24 cellular contexts compared by ENCODE assay signal in the genomic region with DNA sequence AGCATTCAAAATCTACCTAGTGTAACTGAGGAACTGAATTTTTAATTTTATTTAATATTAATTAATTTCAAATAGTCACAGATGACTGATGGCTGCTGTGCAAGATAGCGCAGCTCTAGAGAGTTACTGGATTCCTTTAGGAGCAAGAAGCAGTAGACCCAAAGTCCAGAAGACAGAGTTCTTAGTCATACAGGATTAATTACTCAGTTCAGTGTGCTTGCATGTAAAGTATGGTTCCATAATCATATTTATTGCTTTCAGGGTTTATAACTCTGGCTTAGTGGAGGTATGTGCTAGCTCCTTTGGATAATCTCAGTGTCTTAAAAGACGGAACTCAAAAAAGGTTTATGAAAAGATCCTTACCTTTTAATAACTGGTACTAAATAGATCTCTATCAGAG. TPM values are rescaled to one million over a fixed set of nuclear protein-coding genes. Genes with fewer than 3 reads are reported as not detected.
DNase-seq lines count a peak whose midpoint lies in the region; ATAC-seq and TF ChIP-seq lines count a peak whose summit lies in the region.
"Had no signal": no experiment of that assay in that cellular context is flagged by ENCODE, and none has a peak within 500 bp of the region (broad histone marks: within the 10 kb centered on the region; RNA-seq: fewer than 3 reads in every experiment).

No MANE protein-coding gene starts in this region.

- peaks cover 65% of the 10 kb centered on the region for H3K79me2 ChIP-seq in hepatocyte

- peaks cover 6% of the 10 kb centered on the region for H4K20me1 ChIP-seq in hepatocyte (ENCODE audit: insufficient read depth, poor library complexity, severe bottlenecking)

- TF ChIP-seq CTCF in hepatocyte (IDR thresholded peaks at IDR 0.05; ENCODE audit: poor library complexity) (no peak), mucosa of descending colon (IDR thresholded peaks at IDR 0.05) (no peak), heart right ventricle (IDR thresholded peaks at IDR 0.05) (no peak)
- no peak for TF ChIP-seq CTCF in activated CD8-positive, alpha-beta T cell treated with anti-CD3 and anti-CD28 coated beads for 36 hours (IDR thresholded peaks at IDR 0.05)

- H3K4me2 ChIP-seq in hepatocyte: no peak overlapping the region
- H3K4me2 ChIP-seq: A549; BLaER1 treated with 17β-estradiol and CSF1 and Interleukin-3, amounts not matched to agents 10 nM and 100 nM had no signal

- H3K9me2 ChIP-seq in hepatocyte (replicated peaks; ENCODE audit: insufficient read depth): no peaks in the 10 kb centered on the region

- H3K4me1 Mint-ChIP-seq in activated CD8-positive, alpha-beta T cell treated with anti-CD3 and anti-CD28 coated beads for 36 hours (ENCODE audit: low read depth): peaks cover 40% of the 10 kb centered on the region

- peaks cover 53% of the 10 kb centered on the region for H3K36me3 Mint-ChIP-seq in activated CD8-positive, alpha-beta T cell treated with anti-CD3 and anti-CD28 coated beads for 36 hours (ENCODE audit: low read depth)

- POLR2A ChIA-PET in activated CD8-positive, alpha-beta T cell treated with anti-CD3 and anti-CD28 coated beads for 36 hours (lab: Charles Lee): interaction anchor here (0.6 kb wide), 1 partner anchor 29 kb away, joined by 3 read pairs; no protein-coding TSS in a partner anchor

- H3K27ac ChIP-seq in hepatocyte (peak overlapping the region; percentile 12), heart right ventricle (no peak overlapping the region)
- H3K27ac ChIP-seq: 22Rv1; A549; BLaER1 treated with 17β-estradiol and CSF1 and Interleukin-3, amounts not matched to agents 10 nM and 100 nM; C4-2B had no signal

- DNase-seq in amniotic epithelial cell (ENCODE audit: low read depth): peak; percentile 30
- peak; percentile 20 for DNase-seq in hepatocyte (ENCODE audit: low spot score)
- DNase-seq in left colon: no peak
- DNase-seq in mucosa of descending colon: no peak
- DNase-seq in heart right ventricle: no peak
- no peak for DNase-seq in activated CD8-positive, alpha-beta T cell treated with anti-CD3 and anti-CD28 coated beads for 36 hours
- no peak for DNase-seq in DMS53 (lab: John Stamatoyannopoulos, UW)
- DNase-seq in OCI-M1 (lab: John Stamatoyannopoulos, UW): no peak
- DNase-seq: AML-193; Caco-2; Calu3; CD4-positive, alpha-beta T cell; CD8-positive, alpha-beta T cell; DMS79; DND-41; EL; GDM1 had no signal

- 75% methylated on average over 2 of the region's 2 CpGs for WGBS in hepatocyte (ENCODE audit: low lambda C conversion rate, missing lambda C conversion rate)
- 99 to 100% methylated on average over 2 of the region's 2 CpGs for WGBS in heart right ventricle, 2 donors

- H3K4me1 ChIP-seq in hepatocyte (ENCODE audit: insufficient read depth) (peaks cover 10% of the 10 kb centered on the region), mucosa of descending colon (ENCODE audit: low read depth) (no peaks in the 10 kb centered on the region), heart right ventricle (peaks cover 0 to 11% (median 0%) of the 10 kb centered on the region in 9 donors)
- H3K4me1 ChIP-seq: A549 had no signal

- no peak overlapping the region for H3K27ac Mint-ChIP-seq in activated CD8-positive, alpha-beta T cell treated with anti-CD3 and anti-CD28 coated beads for 36 hours
- H3K27ac Mint-ChIP-seq: B cell; CD4-positive, alpha-beta T cell; CD8-positive, alpha-beta T cell had no signal

- H3K27me3 ChIP-seq in hepatocyte (no peaks in the 10 kb centered on the region), heart right ventricle (no peaks in the 10 kb centered on the region)
- H3K27me3 ChIP-seq: BLaER1 treated with 17β-estradiol and CSF1 and Interleukin-3, amounts not matched to agents 10 nM and 100 nM had no signal

- H3K4me3 ChIP-seq in hepatocyte: no peak overlapping the region
- H3K4me3 ChIP-seq in mucosa of descending colon: no peak overlapping the region
- H3K4me3 ChIP-seq in heart right ventricle: no peak overlapping the region
- H3K4me3 ChIP-seq: A549; BLaER1 treated with 17β-estradiol and CSF1 and Interleukin-3, amounts not matched to agents 10 nM and 100 nM; GM12878 had no signal

- H3K9me3 Mint-ChIP-seq in activated CD8-positive, alpha-beta T cell treated with anti-CD3 and anti-CD28 coated beads for 36 hours: no peaks in the 10 kb centered on the region
- H3K9me3 Mint-ChIP-seq: CD4-positive, alpha-beta T cell; CD8-positive, alpha-beta T cell had no signal

- H2AFZ ChIP-seq in hepatocyte: no peak overlapping the region

- CTCF ChIA-PET in activated CD8-positive, alpha-beta T cell treated with anti-CD3 and anti-CD28 coated beads for 36 hours (lab: Charles Lee): interaction anchor here (1.8 kb wide), 1 partner anchor 66 kb away, joined by 4 read pairs; no protein-coding TSS in a partner anchor

- no peaks in the 10 kb centered on the region for H3K27me3 Mint-ChIP-seq in activated CD8-positive, alpha-beta T cell treated with anti-CD3 and anti-CD28 coated beads for 36 hours
- H3K27me3 Mint-ChIP-seq: B cell; CD4-positive, alpha-beta T cell had no signal

- no peaks in the 10 kb centered on the region for H3K9me3 ChIP-seq in hepatocyte (ENCODE audit: low read depth)
- H3K9me3 ChIP-seq in mucosa of descending colon: no peaks in the 10 kb centered on the region
- peaks cover 0 to 5% (median 0%) of the 10 kb centered on the region in 11 donors for H3K9me3 ChIP-seq in heart right ventricle
- H3K9me3 ChIP-seq: A549, Caco-2 had no signal

- ATAC-seq in left colon (peak; percentile 75), mucosa of descending colon (peak; percentile 53), heart right ventricle (no peak)
- no peak for ATAC-seq in activated CD8-positive, alpha-beta T cell treated with anti-CD3 and anti-CD28 coated beads for 36 hours
- ATAC-seq: A549; CD8-positive, alpha-beta T cell; GM12878 had no signal

- intact Hi-C loops in left colon (cut with DNase I, micrococcal nuclease): no loop called here
- intact Hi-C loops in mucosa of descending colon (cut with DNase I, micrococcal nuclease): no loop called here
- intact Hi-C loops in heart right ventricle (cut with DNase I): no loop called here
- intact Hi-C loops in activated CD8-positive, alpha-beta T cell treated with anti-CD3 and anti-CD28 coated beads for 36 hours (cut with micrococcal nuclease): no loop called here

- H3K4me3 Mint-ChIP-seq in activated CD8-positive, alpha-beta T cell treated with anti-CD3 and anti-CD28 coated beads for 36 hours: no peak overlapping the region
- H3K4me3 Mint-ChIP-seq: B cell; CD4-positive, alpha-beta T cell; CD8-positive, alpha-beta T cell had no signal

- H3K36me3 ChIP-seq in hepatocyte (replicated peaks; ENCODE audit: insufficient read depth, low read depth) (peaks cover 5% of the 10 kb centered on the region), mucosa of descending colon (ENCODE audit: low read depth) (no peaks in the 10 kb centered on the region), heart right ventricle (peaks cover 0 to 92% (median 21%) of the 10 kb centered on the region in 9 donors)

RNA-seq across cellular contexts. Expression of a gene that starts 17.4 kb away (rescaled TPM):
- total RNA-seq in hepatocyte (49.0 and 51.7 TPM in 2 replicates), left colon (10 to 100 TPM; 30.8 to 37.0 TPM), mucosa of descending colon (10 to 100 TPM; 29.4 to 35.9 (median 31.0) TPM), heart right ventricle (10 to 100 TPM in 8 of 10 donors, 1 to 10 TPM in 2; 8.5 to 17.2 (median 13.1) TPM)
- polyA plus RNA-seq in hepatocyte (22.3 and 24.2 TPM in 2 replicates), heart right ventricle (10 to 100 TPM in 1 of 2 donors, 1 to 10 TPM in 1; 6.6 to 19.5 TPM)
- 10 to 100 TPM; 36.0 to 38.6 TPM for total RNA-seq in activated CD8-positive, alpha-beta T cell treated with anti-CD3 and anti-CD28 coated beads for 36 hours

RNA-seq across cellular contexts. Expression of a gene that starts 17.5 kb away (rescaled TPM):
- total RNA-seq in hepatocyte: 67.6 and 96.1 TPM in 2 replicates
- polyA plus RNA-seq in hepatocyte: 56.7 and 67.1 TPM in 2 replicates
- total RNA-seq in left colon: 10 to 100 TPM; 59.8 to 62.1 TPM
- 10 to 100 TPM; 44.2 to 52.3 (median 48.5) TPM for total RNA-seq in mucosa of descending colon
- 10 to 100 TPM; 26.7 to 49.5 (median 34.6) TPM for total RNA-seq in heart right ventricle
- polyA plus RNA-seq in heart right ventricle: 10 to 100 TPM; 33.8 to 35.1 TPM
- 10 to 100 TPM; 27.5 to 37.2 TPM for total RNA-seq in activated CD8-positive, alpha-beta T cell treated with anti-CD3 and anti-CD28 coated beads for 36 hours

RNA-seq across cellular contexts. Expression of a gene that starts 43.0 kb away (rescaled TPM):
- total RNA-seq in hepatocyte: 7.3 and 7.6 TPM in 2 replicates
- polyA plus RNA-seq in hepatocyte: 8.3 and 14.3 TPM in 2 replicates
- 10 to 100 TPM; 54.1 to 63.5 TPM for total RNA-seq in left colon
- total RNA-seq in mucosa of descending colon: 10 to 100 TPM; 42.2 to 65.4 (median 63.3) TPM
- total RNA-seq in heart right ventricle: 10 to 100 TPM in 1 of 10 donors, 1 to 10 TPM in 3, under 1 TPM in 6; 0.46 to 11.9 (median 0.85) TPM
- polyA plus RNA-seq in heart right ventricle: 1 to 10 TPM; 1.1 to 2.3 TPM
- total RNA-seq in activated CD8-positive, alpha-beta T cell treated with anti-CD3 and anti-CD28 coated beads for 36 hours: 100 to 1,000 TPM; 201 to 208 TPM
- total RNA-seq: G401 had no signal

Comparison
In these comparisons a context has a peak if more than half of its experiments do, and no peak if none do; other contexts are left out.
1. DNase-seq: peak in amniotic epithelial cell (single experiment) and hepatocyte (single experiment); none in left colon (0 of 2), mucosa of descending colon (0 of 3), heart right ventricle (0 of 2), activated CD8-positive, alpha-beta T cell treated with anti-CD3 and anti-CD28 coated beads for 36 hours (single experiment), DMS53 (single experiment) and OCI-M1 (single experiment).
2. ATAC-seq: peak in left colon (single experiment) and mucosa of descending colon (single experiment); none in heart right ventricle (0 of 8) and activated CD8-positive, alpha-beta T cell treated with anti-CD3 and anti-CD28 coated beads for 36 hours (single experiment).